ENCODE assay signal across 8 cellular contexts in genomic region chr4:152779513-152780266, GRCh38. TPM values are rescaled to one million over a fixed set of nuclear protein-coding genes. Genes with fewer than 3 reads are reported as not detected.
A peak's percentile ranks its signal among the peaks of the same experiment; 100 is the strongest.
DNase-seq lines count a peak whose midpoint lies in the region; ATAC-seq and TF ChIP-seq lines count a peak whose summit lies in the region.

ARFIP1 (plus strand) TSS chr4:152779954; CDS start chr4:152829634, 49,680 bp downstream.
TIGD4 (minus strand) TSS chr4:152779730; CDS start chr4:152771004, 8,726 bp downstream.

- ATAC-seq in GM18907 (IDR thresholded peaks at IDR 0.05; ENCODE audit: unreplicated experiment) (peak; percentile 95), HG03159 (IDR thresholded peaks at IDR 0.05; ENCODE audit: unreplicated experiment) (peak; percentile 91), WTC11 (peak; percentile 93)

- DNase-seq in AG08396 (ENCODE audit: low spot score), result peak; percentile 96
- peak; percentile 95 for DNase-seq in NCI-H2227 (lab: John Stamatoyannopoulos, UW; ENCODE audit: unreplicated experiment)
- peak; percentile 99 for DNase-seq in WTC11 (ENCODE audit: low spot score)
- peak; percentile 93 for DNase-seq in central memory CD4-positive, alpha-beta T cell
- peak; percentile 98 for DNase-seq in iris pigment epithelial cell (ENCODE audit: low read depth)
- peak; percentile 91 to 94 for DNase-seq in stimulated activated CD4-positive, alpha-beta T cell treated with anti-CD3 and anti-CD28 coated beads, Interleukin-12 subunit alpha, Interleukin-12 subunit beta, amount 100 ng/mL, for 24 hours (ENCODE audit: low read depth in 2 of 2)

- H3K4me3 Mint-ChIP-seq in WTC11, result peak within 1 kb of the TSS; percentile 99

- H3K9me3 Mint-ChIP-seq in WTC11, result no peaks in the 10 kb centered on the region

- POLR2A ChIA-PET in WTC11 (lab: Charles Lee), result interaction anchor here (0.8 to 2.3 kb wide), 3 partner anchors 101 to 347 kb away, joined by 4 to 18 read pairs (median 5); partner anchors contain the start of gene FHDC1

- H3K27me3 Mint-ChIP-seq in WTC11 (ENCODE audit: low read depth), result no peaks in the 10 kb centered on the region; the same call in 1 of the 2 replicates

- H3K27ac Mint-ChIP-seq in WTC11, result peak within 1 kb of the TSS; percentile 100

- no peak for TF ChIP-seq CTCF in WTC11 (IDR thresholded peaks at IDR 0.05)

- CTCF ChIA-PET in WTC11 (lab: Charles Lee), result interaction anchor here (0.6 to 2.7 kb wide), 19 partner anchors 10 to 384 kb away, joined by 3 to 16 read pairs (median 4); partner anchors contain the start of gene FHDC1

- 0 out of 2 replicates have a peak, but pooled peaks cover 3% of the 10 kb centered on the region for H3K36me3 Mint-ChIP-seq in WTC11

- peaks cover 27% of the 10 kb centered on the region for H3K4me1 Mint-ChIP-seq in WTC11

TF ChIP-seq in WTC11, 78 proteins besides CTCF, POLR2A, EP300 and RAD21 (continues in another document):
- TF ChIP-seq NR3C1 (CRISPR knock-in tag; conservative IDR thresholded peaks at IDR 0.05; ENCODE audit: low read depth), result no peak
- TF ChIP-seq TCF7 (CRISPR knock-in tag; IDR thresholded peaks at IDR 0.05; ENCODE audit: low read depth), result no peak
- no peak for TF ChIP-seq ZNF423 (CRISPR knock-in tag; IDR thresholded peaks at IDR 0.05)
- no peak for TF ChIP-seq MLX (CRISPR knock-in tag; IDR thresholded peaks at IDR 0.05)
- no peak for TF ChIP-seq SMAD4 (CRISPR knock-in tag; IDR thresholded peaks at IDR 0.05)
- no peak for TF ChIP-seq ZBTB21 (CRISPR knock-in tag; IDR thresholded peaks at IDR 0.05; ENCODE audit: borderline replicate concordance)
- no peak for TF ChIP-seq IRF1 (CRISPR knock-in tag; IDR thresholded peaks at IDR 0.05)
- TF ChIP-seq ZNF671 (CRISPR knock-in tag; IDR thresholded peaks at IDR 0.05), result no peak
- 0 out of 2 replicates have a peak, but pooled peaks have one; percentile 32 for TF ChIP-seq KAT7 (CRISPR knock-in tag; IDR thresholded peaks at IDR 0.05; ENCODE audit: borderline replicate concordance)
- peak; percentile 62 for TF ChIP-seq GABPB1 (CRISPR knock-in tag; IDR thresholded peaks at IDR 0.05)
- TF ChIP-seq USF2 (CRISPR knock-in tag; IDR thresholded peaks at IDR 0.05), result no peak
- no peak for TF ChIP-seq JAZF1 (CRISPR knock-in tag; IDR thresholded peaks at IDR 0.05)
- no peak for TF ChIP-seq ZNF317 (CRISPR knock-in tag; IDR thresholded peaks at IDR 0.05; ENCODE audit: borderline replicate concordance, low read depth)
- no peak for TF ChIP-seq ERG (CRISPR knock-in tag; IDR thresholded peaks at IDR 0.05)
- TF ChIP-seq ZNF138 (CRISPR knock-in tag; conservative IDR thresholded peaks at IDR 0.05), result no peak
- TF ChIP-seq TP53 (CRISPR knock-in tag; IDR thresholded peaks at IDR 0.05), result no peak
- no peak for TF ChIP-seq CDX4 (CRISPR knock-in tag; IDR thresholded peaks at IDR 0.05; ENCODE audit: borderline replicate concordance)
- TF ChIP-seq ZNF512 (CRISPR knock-in tag; IDR thresholded peaks at IDR 0.05; ENCODE audit: borderline replicate concordance), result no peak
- TF ChIP-seq ATF1 (CRISPR knock-in tag; IDR thresholded peaks at IDR 0.05), result no peak
- TF ChIP-seq JUN (CRISPR knock-in tag; IDR thresholded peaks at IDR 0.05), result no peak
- no peak for TF ChIP-seq NFE2L1 (CRISPR knock-in tag; IDR thresholded peaks at IDR 0.05)
- no peak for TF ChIP-seq PREB (CRISPR knock-in tag; IDR thresholded peaks at IDR 0.05; ENCODE audit: borderline replicate concordance)
- TF ChIP-seq USF1 (CRISPR knock-in tag; IDR thresholded peaks at IDR 0.05), result peak; percentile 30; the same call in 1 of the 2 replicates
- TF ChIP-seq ESRRA (CRISPR knock-in tag; IDR thresholded peaks at IDR 0.05; ENCODE audit: borderline replicate concordance), result no peak; the same call in 1 of the 2 replicates
- TF ChIP-seq MXD4 (CRISPR knock-in tag; IDR thresholded peaks at IDR 0.05; ENCODE audit: borderline replicate concordance), result no peak
- no peak for TF ChIP-seq RELA (CRISPR knock-in tag; IDR thresholded peaks at IDR 0.05; ENCODE audit: borderline replicate concordance)
- TF ChIP-seq ZNF263 (CRISPR knock-in tag; IDR thresholded peaks at IDR 0.05; ENCODE audit: low read depth), result no peak
- TF ChIP-seq E2F1 (CRISPR knock-in tag; IDR thresholded peaks at IDR 0.05), result no peak

RNA-seq across cellular contexts. Expression of gene ARFIP1, which starts in this region (rescaled TPM):
- total RNA-seq in WTC11 (2021), result 29.2 to 35.3 TPM (median 31.2 TPM) in 3 replicates

RNA-seq across cellular contexts. Expression of gene TIGD4, which starts in this region (rescaled TPM):
- total RNA-seq in WTC11 (2021), result 1.9 to 2.5 TPM (median 2.0 TPM) in 3 replicates

Comparison
In these comparisons a context has a peak if more than half of its experiments do, and no peak if none do; other contexts are left out.
1. Peak in every context shown above with its lines: DNase-seq and ATAC-seq.